Comparison of ENCODE assay signal across 1 cellular context in the genomic region with DNA sequence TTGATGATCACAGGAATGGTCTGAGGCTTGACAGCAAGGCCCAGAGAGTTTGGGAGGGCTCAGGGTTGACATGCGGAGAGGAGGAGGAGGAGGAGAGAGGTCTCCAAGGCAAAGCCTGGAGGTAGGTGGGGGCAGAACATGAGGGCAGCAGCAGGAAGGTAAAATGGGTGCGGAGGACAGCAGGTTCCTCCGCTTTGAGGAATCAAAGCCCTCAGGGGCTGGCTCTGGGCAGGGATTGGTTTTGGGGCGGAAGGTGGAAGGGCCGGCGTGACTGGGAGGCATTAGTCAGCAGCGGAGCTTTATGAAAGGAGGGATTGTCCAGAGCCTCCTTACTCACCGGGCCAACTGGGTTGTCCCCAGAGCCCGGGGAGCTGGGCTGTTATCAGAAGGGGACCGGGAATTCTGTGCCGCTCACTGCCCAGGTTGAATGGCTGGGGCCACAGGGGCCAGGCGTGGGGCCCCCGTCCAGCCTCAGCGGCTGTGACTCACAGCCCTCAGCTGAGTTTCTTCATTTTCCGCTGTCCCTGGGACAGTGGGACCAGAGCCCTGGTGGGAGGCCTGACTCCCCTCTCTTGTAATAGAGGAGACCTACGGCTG.
A peak's percentile ranks its signal among the peaks of the same experiment; 100 is the strongest.
TF ChIP-seq lines count a peak whose summit lies in the region.

No MANE protein-coding gene starts in this region.

TF ChIP-seq in K562, 482 proteins besides CTCF, POLR2A, EP300 and RAD21 (continued from another document):
- TF ChIP-seq, protein P1, sequence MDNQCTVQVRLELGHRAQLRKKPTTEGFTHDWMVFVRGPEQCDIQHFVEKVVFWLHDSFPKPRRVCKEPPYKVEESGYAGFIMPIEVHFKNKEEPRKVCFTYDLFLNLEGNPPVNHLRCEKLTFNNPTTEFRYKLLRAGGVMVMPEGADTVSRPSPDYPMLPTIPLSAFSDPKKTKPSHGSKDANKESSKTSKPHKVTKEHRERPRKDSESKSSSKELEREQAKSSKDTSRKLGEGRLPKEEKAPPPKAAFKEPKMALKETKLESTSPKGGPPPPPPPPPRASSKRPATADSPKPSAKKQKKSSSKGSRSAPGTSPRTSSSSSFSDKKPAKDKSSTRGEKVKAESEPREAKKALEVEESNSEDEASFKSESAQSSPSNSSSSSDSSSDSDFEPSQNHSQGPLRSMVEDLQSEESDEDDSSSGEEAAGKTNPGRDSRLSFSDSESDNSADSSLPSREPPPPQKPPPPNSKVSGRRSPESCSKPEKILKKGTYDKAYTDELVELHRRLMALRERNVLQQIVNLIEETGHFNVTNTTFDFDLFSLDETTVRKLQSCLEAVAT (IDR thresholded peaks at IDR 0.05): peak in 1 of 2 experiments; percentile 46; a peak in 1 of 4 replicates
- TF ChIP-seq, protein P2, sequence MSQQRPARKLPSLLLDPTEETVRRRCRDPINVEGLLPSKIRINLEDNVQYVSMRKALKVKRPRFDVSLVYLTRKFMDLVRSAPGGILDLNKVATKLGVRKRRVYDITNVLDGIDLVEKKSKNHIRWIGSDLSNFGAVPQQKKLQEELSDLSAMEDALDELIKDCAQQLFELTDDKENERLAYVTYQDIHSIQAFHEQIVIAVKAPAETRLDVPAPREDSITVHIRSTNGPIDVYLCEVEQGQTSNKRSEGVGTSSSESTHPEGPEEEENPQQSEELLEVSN (IDR thresholded peaks at IDR 0.05; ENCODE audit: borderline replicate concordance in 1 of 2, extremely low read depth in 1 of 2, insufficient read depth in 1 of 2, insufficient read length in 1 of 2, low read depth in 1 of 2, low read length in 1 of 2, poor library complexity in 1 of 2, severe bottlenecking in 1 of 2): no peak
- TF ChIP-seq ZNF764 (CRISPR knock-in tag; IDR thresholded peaks at IDR 0.05; ENCODE audit: low read depth) (no peak), POLR2G (IDR thresholded peaks at IDR 0.05; ENCODE audit: low read depth, low read length) (no peak), SETDB1 (IDR thresholded peaks at IDR 0.05; ENCODE audit: low read length) (no peak), IRF2 (CRISPR knock-in tag; IDR thresholded peaks at IDR 0.05) (no peak), KLF10 (CRISPR knock-in tag; IDR thresholded peaks at IDR 0.05) (no peak), ZKSCAN1 (IDR thresholded peaks at IDR 0.05; ENCODE audit: low read depth, low read length) (no peak), MTF1 (CRISPR knock-in tag; IDR thresholded peaks at IDR 0.05; ENCODE audit: borderline replicate concordance) (no peak), ZNF79 (CRISPR knock-in tag; IDR thresholded peaks at IDR 0.05; ENCODE audit: low read depth) (no peak), FOSL1 (tag; conservative IDR thresholded peaks at IDR 0.05) (peak; percentile 61), SMARCA4 (IDR thresholded peaks at IDR 0.05) (no peak)
